1 cellular context compared by ENCODE assay signal in genomic region chr15:26720546-26720945, GRCh38.
TF ChIP-seq lines count a peak whose summit lies in the region.

No MANE protein-coding gene starts in this region.

TF ChIP-seq in GM23338, 12 proteins besides CTCF, POLR2A, EP300 and RAD21:
- TF ChIP-seq ZNF462 (CRISPR knock-in tag; IDR thresholded peaks at IDR 0.05) (no peak), EZH2phosphoT487 (IDR thresholded peaks at IDR 0.05; ENCODE audit: unreplicated experiment) (no peak), EZH2 (IDR thresholded peaks at IDR 0.05; ENCODE audit: low read depth, unreplicated experiment) (no peak), CREB1 (CRISPR knock-in tag; IDR thresholded peaks at IDR 0.05; ENCODE audit: low read depth) (no peak)
